In the genomic region with DNA sequence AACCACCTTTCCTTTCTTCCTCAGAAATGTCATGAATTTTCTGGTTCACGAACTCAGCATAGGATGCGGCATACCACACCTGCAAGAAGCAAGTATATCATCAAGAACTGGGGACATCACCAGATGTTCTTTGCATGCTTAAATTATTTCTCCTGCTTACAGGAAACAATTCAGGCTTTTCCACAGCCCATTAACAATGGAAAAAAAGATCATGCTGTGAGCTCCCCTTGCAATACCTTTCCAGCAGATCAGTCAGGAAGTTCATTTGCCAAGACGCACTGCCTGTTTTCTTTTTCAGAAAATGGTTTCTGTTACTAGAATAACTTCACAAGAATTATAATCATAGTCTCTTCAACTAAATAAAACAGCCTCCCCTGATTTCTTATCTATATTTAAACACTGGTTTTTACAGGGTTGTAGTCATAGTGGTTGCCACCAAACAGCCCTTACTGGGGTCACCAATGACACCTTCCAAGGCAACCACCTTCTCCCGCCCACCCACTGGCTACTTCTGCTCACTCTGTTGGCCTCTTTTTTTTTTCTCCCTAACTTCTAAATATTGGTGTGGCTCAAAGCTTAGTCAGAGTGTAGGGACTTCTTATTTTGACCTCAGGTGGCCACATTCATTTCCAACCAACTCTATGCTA, we compare ENCODE assay signal across 1 cellular context.
TF ChIP-seq lines count a peak whose summit lies in the region.

No MANE protein-coding gene starts in this region.

TF ChIP-seq in GM23338, 12 proteins besides CTCF, POLR2A, EP300 and RAD21:
- TF ChIP-seq, protein P1, sequence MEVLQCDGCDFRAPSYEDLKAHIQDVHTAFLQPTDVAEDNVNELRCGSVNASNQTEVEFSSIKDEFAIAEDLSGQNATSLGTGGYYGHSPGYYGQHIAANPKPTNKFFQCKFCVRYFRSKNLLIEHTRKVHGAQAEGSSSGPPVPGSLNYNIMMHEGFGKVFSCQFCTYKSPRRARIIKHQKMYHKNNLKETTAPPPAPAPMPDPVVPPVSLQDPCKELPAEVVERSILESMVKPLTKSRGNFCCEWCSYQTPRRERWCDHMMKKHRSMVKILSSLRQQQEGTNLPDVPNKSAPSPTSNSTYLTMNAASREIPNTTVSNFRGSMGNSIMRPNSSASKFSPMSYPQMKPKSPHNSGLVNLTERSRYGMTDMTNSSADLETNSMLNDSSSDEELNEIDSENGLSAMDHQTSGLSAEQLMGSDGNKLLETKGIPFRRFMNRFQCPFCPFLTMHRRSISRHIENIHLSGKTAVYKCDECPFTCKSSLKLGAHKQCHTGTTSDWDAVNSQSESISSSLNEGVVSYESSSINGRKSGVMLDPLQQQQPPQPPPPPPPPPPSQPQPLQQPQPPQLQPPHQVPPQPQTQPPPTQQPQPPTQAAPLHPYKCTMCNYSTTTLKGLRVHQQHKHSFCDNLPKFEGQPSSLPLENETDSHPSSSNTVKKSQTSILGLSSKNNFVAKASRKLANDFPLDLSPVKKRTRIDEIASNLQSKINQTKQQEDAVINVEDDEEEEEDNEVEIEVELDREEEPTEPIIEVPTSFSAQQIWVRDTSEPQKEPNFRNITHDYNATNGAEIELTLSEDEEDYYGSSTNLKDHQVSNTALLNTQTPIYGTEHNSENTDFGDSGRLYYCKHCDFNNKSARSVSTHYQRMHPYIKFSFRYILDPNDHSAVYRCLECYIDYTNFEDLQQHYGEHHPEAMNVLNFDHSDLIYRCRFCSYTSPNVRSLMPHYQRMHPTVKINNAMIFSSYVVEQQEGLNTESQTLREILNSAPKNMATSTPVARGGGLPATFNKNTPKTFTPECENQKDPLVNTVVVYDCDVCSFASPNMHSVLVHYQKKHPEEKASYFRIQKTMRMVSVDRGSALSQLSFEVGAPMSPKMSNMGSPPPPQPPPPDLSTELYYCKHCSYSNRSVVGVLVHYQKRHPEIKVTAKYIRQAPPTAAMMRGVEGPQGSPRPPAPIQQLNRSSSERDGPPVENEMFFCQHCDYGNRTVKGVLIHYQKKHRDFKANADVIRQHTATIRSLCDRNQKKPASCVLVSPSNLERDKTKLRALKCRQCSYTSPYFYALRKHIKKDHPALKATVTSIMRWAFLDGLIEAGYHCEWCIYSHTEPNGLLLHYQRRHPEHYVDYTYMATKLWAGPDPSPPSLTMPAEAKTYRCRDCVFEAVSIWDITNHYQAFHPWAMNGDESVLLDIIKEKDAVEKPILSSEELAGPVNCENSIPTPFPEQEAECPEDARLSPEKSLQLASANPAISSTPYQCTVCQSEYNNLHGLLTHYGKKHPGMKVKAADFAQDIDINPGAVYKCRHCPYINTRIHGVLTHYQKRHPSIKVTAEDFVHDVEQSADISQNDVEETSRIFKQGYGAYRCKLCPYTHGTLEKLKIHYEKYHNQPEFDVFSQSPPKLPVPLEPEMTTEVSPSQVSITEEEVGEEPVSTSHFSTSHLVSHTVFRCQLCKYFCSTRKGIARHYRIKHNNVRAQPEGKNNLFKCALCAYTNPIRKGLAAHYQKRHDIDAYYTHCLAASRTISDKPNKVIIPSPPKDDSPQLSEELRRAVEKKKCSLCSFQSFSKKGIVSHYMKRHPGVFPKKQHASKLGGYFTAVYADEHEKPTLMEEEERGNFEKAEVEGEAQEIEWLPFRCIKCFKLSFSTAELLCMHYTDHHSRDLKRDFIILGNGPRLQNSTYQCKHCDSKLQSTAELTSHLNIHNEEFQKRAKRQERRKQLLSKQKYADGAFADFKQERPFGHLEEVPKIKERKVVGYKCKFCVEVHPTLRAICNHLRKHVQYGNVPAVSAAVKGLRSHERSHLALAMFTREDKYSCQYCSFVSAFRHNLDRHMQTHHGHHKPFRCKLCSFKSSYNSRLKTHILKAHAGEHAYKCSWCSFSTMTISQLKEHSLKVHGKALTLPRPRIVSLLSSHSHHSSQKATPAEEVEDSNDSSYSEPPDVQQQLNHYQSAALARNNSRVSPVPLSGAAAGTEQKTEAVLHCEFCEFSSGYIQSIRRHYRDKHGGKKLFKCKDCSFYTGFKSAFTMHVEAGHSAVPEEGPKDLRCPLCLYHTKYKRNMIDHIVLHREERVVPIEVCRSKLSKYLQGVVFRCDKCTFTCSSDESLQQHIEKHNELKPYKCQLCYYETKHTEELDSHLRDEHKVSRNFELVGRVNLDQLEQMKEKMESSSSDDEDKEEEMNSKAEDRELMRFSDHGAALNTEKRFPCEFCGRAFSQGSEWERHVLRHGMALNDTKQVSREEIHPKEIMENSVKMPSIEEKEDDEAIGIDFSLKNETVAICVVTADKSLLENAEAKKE (CRISPR knock-in tag; IDR thresholded peaks at IDR 0.05) = peak; percentile 7; the same call in 1 of the 2 replicates
- TF ChIP-seq, protein P2, sequence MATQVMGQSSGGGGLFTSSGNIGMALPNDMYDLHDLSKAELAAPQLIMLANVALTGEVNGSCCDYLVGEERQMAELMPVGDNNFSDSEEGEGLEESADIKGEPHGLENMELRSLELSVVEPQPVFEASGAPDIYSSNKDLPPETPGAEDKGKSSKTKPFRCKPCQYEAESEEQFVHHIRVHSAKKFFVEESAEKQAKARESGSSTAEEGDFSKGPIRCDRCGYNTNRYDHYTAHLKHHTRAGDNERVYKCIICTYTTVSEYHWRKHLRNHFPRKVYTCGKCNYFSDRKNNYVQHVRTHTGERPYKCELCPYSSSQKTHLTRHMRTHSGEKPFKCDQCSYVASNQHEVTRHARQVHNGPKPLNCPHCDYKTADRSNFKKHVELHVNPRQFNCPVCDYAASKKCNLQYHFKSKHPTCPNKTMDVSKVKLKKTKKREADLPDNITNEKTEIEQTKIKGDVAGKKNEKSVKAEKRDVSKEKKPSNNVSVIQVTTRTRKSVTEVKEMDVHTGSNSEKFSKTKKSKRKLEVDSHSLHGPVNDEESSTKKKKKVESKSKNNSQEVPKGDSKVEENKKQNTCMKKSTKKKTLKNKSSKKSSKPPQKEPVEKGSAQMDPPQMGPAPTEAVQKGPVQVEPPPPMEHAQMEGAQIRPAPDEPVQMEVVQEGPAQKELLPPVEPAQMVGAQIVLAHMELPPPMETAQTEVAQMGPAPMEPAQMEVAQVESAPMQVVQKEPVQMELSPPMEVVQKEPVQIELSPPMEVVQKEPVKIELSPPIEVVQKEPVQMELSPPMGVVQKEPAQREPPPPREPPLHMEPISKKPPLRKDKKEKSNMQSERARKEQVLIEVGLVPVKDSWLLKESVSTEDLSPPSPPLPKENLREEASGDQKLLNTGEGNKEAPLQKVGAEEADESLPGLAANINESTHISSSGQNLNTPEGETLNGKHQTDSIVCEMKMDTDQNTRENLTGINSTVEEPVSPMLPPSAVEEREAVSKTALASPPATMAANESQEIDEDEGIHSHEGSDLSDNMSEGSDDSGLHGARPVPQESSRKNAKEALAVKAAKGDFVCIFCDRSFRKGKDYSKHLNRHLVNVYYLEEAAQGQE (IDR thresholded peaks at IDR 0.05; ENCODE audit: unreplicated experiment) = no peak
- no peak for TF ChIP-seq JUNB (IDR thresholded peaks at IDR 0.05; ENCODE audit: unreplicated experiment)
- no peak for TF ChIP-seq ZNF114 (CRISPR knock-in tag; IDR thresholded peaks at IDR 0.05)
- TF ChIP-seq EZH2phosphoT487 (IDR thresholded peaks at IDR 0.05; ENCODE audit: unreplicated experiment) = no peak
- no peak for TF ChIP-seq EZH2 (IDR thresholded peaks at IDR 0.05; ENCODE audit: low read depth, unreplicated experiment)
- TF ChIP-seq, protein P3, sequence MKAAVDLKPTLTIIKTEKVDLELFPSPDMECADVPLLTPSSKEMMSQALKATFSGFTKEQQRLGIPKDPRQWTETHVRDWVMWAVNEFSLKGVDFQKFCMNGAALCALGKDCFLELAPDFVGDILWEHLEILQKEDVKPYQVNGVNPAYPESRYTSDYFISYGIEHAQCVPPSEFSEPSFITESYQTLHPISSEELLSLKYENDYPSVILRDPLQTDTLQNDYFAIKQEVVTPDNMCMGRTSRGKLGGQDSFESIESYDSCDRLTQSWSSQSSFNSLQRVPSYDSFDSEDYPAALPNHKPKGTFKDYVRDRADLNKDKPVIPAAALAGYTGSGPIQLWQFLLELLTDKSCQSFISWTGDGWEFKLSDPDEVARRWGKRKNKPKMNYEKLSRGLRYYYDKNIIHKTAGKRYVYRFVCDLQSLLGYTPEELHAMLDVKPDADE (IDR thresholded peaks at IDR 0.05) = no peak
- TF ChIP-seq POLR2AphosphoS5 (IDR thresholded peaks at IDR 0.05; ENCODE audit: low read depth) = no peak
